ENCODE assay signal across 22 cellular contexts in the genomic region with DNA sequence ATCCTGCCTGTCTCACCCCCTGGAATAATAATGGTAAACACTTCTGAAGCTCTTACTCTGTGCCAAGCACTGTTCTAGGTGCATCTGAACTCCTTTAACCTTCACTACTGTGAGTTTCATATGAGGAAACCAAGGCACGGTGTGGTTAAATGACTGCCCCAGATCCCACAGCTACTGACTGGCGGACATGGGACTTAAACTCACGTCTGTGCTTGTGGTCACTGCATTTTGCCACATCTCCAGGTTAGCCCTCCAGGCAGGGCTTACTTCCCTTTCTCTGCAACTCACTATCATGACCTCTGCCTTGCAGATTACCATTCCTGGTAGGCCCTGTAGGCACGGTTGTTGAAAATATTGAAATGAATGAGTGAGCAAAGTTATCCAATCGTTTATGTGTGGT.
"Had no signal": no experiment of that assay in that cellular context is flagged by ENCODE, and none has a peak within 500 bp of the region (broad histone marks: within the 10 kb centered on the region; RNA-seq: fewer than 3 reads in every experiment).

No MANE protein-coding gene starts in this region.

- H3K36me3 ChIP-seq: right atrium auricular region, upper lobe of left lung had no signal

- H3K36me3 Mint-ChIP-seq: natural killer cell had no signal

- H3K4me1 ChIP-seq: right atrium auricular region, upper lobe of left lung had no signal

- H3K27me3 ChIP-seq: foreskin keratinocyte, right atrium auricular region, upper lobe of left lung had no signal

- DNase-seq: activated CD4-positive, alpha-beta T cell treated with anti-CD3 and anti-CD28 coated beads for 1 hour; activated CD4-positive, alpha-beta T cell treated with anti-CD3 and anti-CD28 coated beads, Interleukin-2, amount 50 U/mL, for 4 hours; activated naive CD4-positive, alpha-beta T cell treated with anti-CD3 and anti-CD28 coated beads for 36 hours; activated naive CD8-positive, alpha-beta T cell treated with anti-CD3 and anti-CD28 coated beads, Interleukin-2, amount 50 U/mL, for 24 hours; activated T-cell treated with anti-CD3 and anti-CD28 coated beads for 4 hours; effector CD8-positive, alpha-beta T cell; foreskin keratinocyte; glutamatergic neuron; hypothalamus; mesenchymal stem cell; natural killer cell; nucleus accumbens; stimulated activated CD4-positive, alpha-beta T cell treated with anti-CD3 and anti-CD28 coated beads, Interleukin-4, amount 100 ng/mL, for 4 hours; stimulated activated CD8-positive, alpha-beta memory T cell treated with anti-CD3 and anti-CD28 coated beads, Interleukin-4, amount 100 ng/mL, for 48 hours; stimulated activated naive CD8-positive, alpha-beta T cell treated with anti-CD3 and anti-CD28 coated beads, Interleukin-15, amount 100 ng/mL, for 72 hours; upper lobe of left lung had no signal

- H3K4me3 Mint-ChIP-seq: activated naive CD4-positive, alpha-beta T cell treated with anti-CD3 and anti-CD28 coated beads for 36 hours; activated naive CD8-positive, alpha-beta T cell treated with anti-CD3 and anti-CD28 coated beads, Interleukin-2, amount 50 U/mL, for 24 hours; activated T-helper 17 cell treated with anti-CD3 and anti-CD28 coated beads, Interleukin-2, amount 50 U/mL, for 72 hours; natural killer cell; stimulated activated naive CD8-positive, alpha-beta T cell treated with anti-CD3 and anti-CD28 coated beads, Interleukin-15, amount 100 ng/mL, for 72 hours; T-helper 2 cell treated with Interferon-gamma antibody and Interleukin-4, amounts not matched to agents 5 μg/mL and 100 μg/mL, for 36 hours had no signal

- ATAC-seq: activated naive CD8-positive, alpha-beta T cell treated with anti-CD3 and anti-CD28 coated beads, Interleukin-2, amount 50 U/mL, for 24 hours; activated T-helper 17 cell treated with anti-CD3 and anti-CD28 coated beads, Interleukin-2, amount 50 U/mL, for 72 hours; foreskin keratinocyte; stimulated activated naive CD8-positive, alpha-beta T cell treated with anti-CD3 and anti-CD28 coated beads, Interleukin-15, amount 100 ng/mL, for 72 hours had no signal

- H3K9me3 ChIP-seq: right atrium auricular region, upper lobe of left lung had no signal

- H3K4me3 ChIP-seq: right atrium auricular region, skin epidermis, upper lobe of left lung had no signal

- H3K4me1 Mint-ChIP-seq: stimulated activated naive CD8-positive, alpha-beta T cell treated with anti-CD3 and anti-CD28 coated beads, Interleukin-15, amount 100 ng/mL, for 72 hours had no signal

- H3K27ac ChIP-seq: foreskin keratinocyte, right atrium auricular region, upper lobe of left lung, VCaP had no signal

- H3K9me3 Mint-ChIP-seq: activated T-helper 17 cell treated with anti-CD3 and anti-CD28 coated beads, Interleukin-2, amount 50 U/mL, for 72 hours; natural killer cell had no signal

- H3K27me3 Mint-ChIP-seq: activated naive CD8-positive, alpha-beta T cell treated with anti-CD3 and anti-CD28 coated beads, Interleukin-2, amount 50 U/mL, for 24 hours; activated T-helper 17 cell treated with anti-CD3 and anti-CD28 coated beads, Interleukin-2, amount 50 U/mL, for 72 hours; stimulated activated naive CD8-positive, alpha-beta T cell treated with anti-CD3 and anti-CD28 coated beads, Interleukin-15, amount 100 ng/mL, for 72 hours had no signal

- H3K27ac Mint-ChIP-seq: activated naive CD4-positive, alpha-beta T cell treated with anti-CD3 and anti-CD28 coated beads for 36 hours; activated naive CD8-positive, alpha-beta T cell treated with anti-CD3 and anti-CD28 coated beads, Interleukin-2, amount 50 U/mL, for 24 hours; activated T-helper 17 cell treated with anti-CD3 and anti-CD28 coated beads, Interleukin-2, amount 50 U/mL, for 72 hours; natural killer cell; progenitor cell of endocrine pancreas; stimulated activated naive CD8-positive, alpha-beta T cell treated with anti-CD3 and anti-CD28 coated beads, Interleukin-15, amount 100 ng/mL, for 72 hours; T-helper 2 cell treated with Interferon-gamma antibody and Interleukin-4, amounts not matched to agents 5 μg/mL and 100 μg/mL, for 36 hours had no signal
